Comparison of ENCODE assay signal across 8 cellular contexts in genomic region chr4:706083-706633, GRCh38. TPM values are rescaled to one million over a fixed set of nuclear protein-coding genes. Genes with fewer than 3 reads are reported as not detected.
DNase-seq lines count a peak whose midpoint lies in the region; ATAC-seq and TF ChIP-seq lines count a peak whose summit lies in the region.
"Not testable (repeated sequence)": the region's sequence is repeated elsewhere in the genome, so short reads cannot be mapped to it uniquely, and the experiment has no call there.

No MANE protein-coding gene starts in this region.

- H3K27me3 ChIP-seq in SJSA1 (replicated peaks); esophagus muscularis mucosa; left lung; ovary; thymus (ENCODE audit: control insufficient read depth, insufficient read depth): not testable (repeated sequence)

- in situ Hi-C loops in astrocyte of the spinal cord (cut with HindIII; ENCODE audit: low sequenced_read_pairs), result not testable (repeated sequence)

- not testable (repeated sequence) for TF ChIP-seq EP300 in esophagus muscularis mucosa (IDR thresholded peaks at IDR 0.05); ovary (IDR thresholded peaks at IDR 0.05)

- not testable (repeated sequence) for TF ChIP-seq POLR2A in esophagus muscularis mucosa (IDR thresholded peaks at IDR 0.05; ENCODE audit: low read depth); ovary (IDR thresholded peaks at IDR 0.05)

- H3K27ac ChIP-seq in C4-2B (peak overlapping the region; percentile 98), SJSA1 (peak overlapping the region; percentile 88), esophagus muscularis mucosa (replicated peaks in 1 of 4) (peak overlapping the region; percentile 80 to 89 (median 86)), left lung (peak overlapping the region; percentile 65 to 86), ovary (peak overlapping the region; percentile 28 to 56), thymus (ENCODE audit: low read depth) (peak overlapping the region; percentile 83)

- H3K36me3 ChIP-seq in SJSA1; esophagus muscularis mucosa; left lung; ovary; thymus (ENCODE audit: control insufficient read depth, insufficient read depth): not testable (repeated sequence)

- 5% methylated on average over 9 of the region's 21 CpGs for WGBS in esophagus muscularis mucosa
- WGBS in ovary, 3 donors, result 0 to 2% (median 1%) methylated on average over 15 to 21 of the region's 21 CpGs
- WGBS in thymus, result 5% methylated on average over 21 of the region's 21 CpGs

- H3K4me1 ChIP-seq in SJSA1 (replicated peaks), result not testable (repeated sequence)
- H3K4me1 ChIP-seq in esophagus muscularis mucosa (peaks cover 23 to 50% (median 48%) of the 10 kb centered on the region in 4 donors), left lung (peaks cover 13 to 34% of the 10 kb centered on the region in 2 donors), ovary (ENCODE audit: insufficient read depth) (peaks cover 23% of the 10 kb centered on the region), thymus (ENCODE audit: control insufficient read depth, insufficient read depth, low read length) (peaks cover 10% of the 10 kb centered on the region)

- not testable (repeated sequence) for H3K9me3 ChIP-seq in SJSA1 (replicated peaks); esophagus muscularis mucosa; left lung; ovary; thymus (ENCODE audit: control insufficient read depth)

- TF ChIP-seq CTCF in C4-2B (conservative IDR thresholded peaks at IDR 0.05); astrocyte of the spinal cord (IDR thresholded peaks at IDR 0.05; ENCODE audit: low read depth, low read length); esophagus muscularis mucosa (IDR thresholded peaks at IDR 0.05); left lung (IDR thresholded peaks at IDR 0.05); ovary (IDR thresholded peaks at IDR 0.05): not testable (repeated sequence)

- DNase-seq in SJSA1 (ENCODE audit: low read depth in 1 of 2, low spot score in 2 of 2); astrocyte of the spinal cord (ENCODE audit: low read depth, low spot score); esophagus muscularis mucosa (ENCODE audit: extremely low spot score); left lung; ovary: not testable (repeated sequence)

- H3K4me3 ChIP-seq in SJSA1, result peak overlapping the region; percentile 92
- H3K4me3 ChIP-seq in astrocyte of the spinal cord (ENCODE audit: low read depth, low read length), result peak overlapping the region; percentile 95
- peak overlapping the region; percentile 76 to 98 (median 98) for H3K4me3 ChIP-seq in esophagus muscularis mucosa
- H3K4me3 ChIP-seq in left lung, result peak overlapping the region; percentile 78 to 85
- H3K4me3 ChIP-seq in ovary, result peak overlapping the region; percentile 90
- H3K4me3 ChIP-seq in thymus (ENCODE audit: low read length), result peak overlapping the region; percentile 99

- intact Hi-C loops in esophagus muscularis mucosa (cut with DNase I); left lung (cut with DNase I); ovary (cut with DNase I): not testable (repeated sequence)

- peak; percentile 6 for ATAC-seq in HG03045 (IDR thresholded peaks at IDR 0.05; ENCODE audit: unreplicated experiment)
- not testable (repeated sequence) for ATAC-seq in left lung

RNA-seq across cellular contexts. Expression of gene PCGF3, which starts 0.5 kb away (rescaled TPM):
- total RNA-seq in SJSA1 (2014; rRNA removed; shearing (Covaris generic)), result 24.8 and 26.1 TPM in 2 replicates
- 10 to 100 TPM; 31.7 to 35.3 (median 34.7) TPM for total RNA-seq in esophagus muscularis mucosa
- total RNA-seq in left lung, result 10 to 100 TPM; 43.7 to 49.2 TPM
- 10 to 100 TPM; 33.2 to 51.2 (median 45.3) TPM for total RNA-seq in ovary
- polyA plus RNA-seq in ovary, result 10 to 100 TPM; 21.7 to 45.4 TPM
- polyA plus RNA-seq in thymus, result 93.4 TPM

RNA-seq across cellular contexts. Expression of gene SLC49A3, which starts 17.2 kb away (rescaled TPM):
- total RNA-seq in SJSA1 (2014; rRNA removed; shearing (Covaris generic)), result not detected in 2 replicates
- 1 to 10 TPM; 5.5 to 9.4 (median 7.6) TPM for total RNA-seq in esophagus muscularis mucosa
- 10 to 100 TPM; 23.2 to 27.5 TPM for total RNA-seq in left lung
- total RNA-seq in ovary, result 1 to 10 TPM; 1.1 to 5.2 (median 2.5) TPM
- polyA plus RNA-seq in ovary, result 1 to 10 TPM in 1 of 2 donors, under 1 TPM in 1; 0.43 to 1.8 TPM
- polyA plus RNA-seq in thymus, result 4.8 TPM

RNA-seq across cellular contexts. Expression of gene MYL5, which starts 31.8 kb away (rescaled TPM):
- total RNA-seq in SJSA1 (2014; rRNA removed; shearing (Covaris generic)), result 1.2 and 3.2 TPM in 2 replicates
- total RNA-seq in esophagus muscularis mucosa (1 to 10 TPM; 7.9 to 9.9 (median 9.6) TPM), left lung (10 to 100 TPM in 1 of 2 donors, 1 to 10 TPM in 1; 7.8 to 11.3 TPM), ovary (10 to 100 TPM in 4 of 7 donors, 1 to 10 TPM in 3; 4.0 to 18.3 (median 10.0) TPM)
- polyA plus RNA-seq in ovary (1 to 10 TPM; 6.4 to 6.5 TPM), thymus (32.9 TPM)

RNA-seq across cellular contexts. Expression of gene ATP5ME, which starts 32.1 kb away (rescaled TPM):
- 29.9 and 87.6 TPM in 2 replicates for total RNA-seq in SJSA1 (2014; rRNA removed; shearing (Covaris generic))
- total RNA-seq in esophagus muscularis mucosa (100 to 1,000 TPM; 111 to 224 (median 154) TPM), left lung (100 to 1,000 TPM; 171 to 211 TPM), ovary (100 to 1,000 TPM; 180 to 267 (median 189) TPM)
- polyA plus RNA-seq in ovary (100 to 1,000 TPM; 207 to 359 TPM), thymus (492 TPM)

Comparison
In these comparisons a context has a peak if more than half of its experiments do, and no peak if none do; other contexts are left out.
1. H3K27ac ChIP-seq: peak in every context shown above with its lines; median percentile 98 in C4-2B; 88 in SJSA1; 86 in esophagus muscularis mucosa; 83 in thymus; 76 in left lung; 42 in ovary.